Comparison of ENCODE assay signal across 1 cellular context in genomic region chr4:185318679-185319078, GRCh38.
TF ChIP-seq lines count a peak whose summit lies in the region.

No MANE protein-coding gene starts in this region.

TF ChIP-seq in HepG2, 621 proteins besides CTCF, POLR2A, EP300 and RAD21 (continued from another document and continues in another):
- no peak for TF ChIP-seq SYNCRIP (IDR thresholded peaks at IDR 0.05; ENCODE audit: insufficient read depth, low read depth, low read length)
- TF ChIP-seq ZNF446 (CRISPR knock-in tag; IDR thresholded peaks at IDR 0.05): no peak
- TF ChIP-seq SMARCE1 (IDR thresholded peaks at IDR 0.05; ENCODE audit: borderline replicate concordance): no peak
- no peak for TF ChIP-seq ZIK1 (CRISPR knock-in tag; IDR thresholded peaks at IDR 0.05; ENCODE audit: borderline replicate concordance, low read depth)
- peak; percentile 15 for TF ChIP-seq TBL1XR1 (IDR thresholded peaks at IDR 0.05; ENCODE audit: borderline replicate concordance, low read length, partially characterized antibody)
- no peak for TF ChIP-seq GRHL1 (CRISPR knock-in tag; conservative IDR thresholded peaks at IDR 0.05)
- TF ChIP-seq ARNT (IDR thresholded peaks at IDR 0.05): no peak
- no peak for TF ChIP-seq ZNF556 (CRISPR knock-in tag; IDR thresholded peaks at IDR 0.05; ENCODE audit: borderline replicate concordance)
- TF ChIP-seq NR0B2 (CRISPR knock-in tag; IDR thresholded peaks at IDR 0.05): no peak
- no peak for TF ChIP-seq CBX1 (IDR thresholded peaks at IDR 0.05; ENCODE audit: low read depth)
- no peak for TF ChIP-seq MED8 (CRISPR knock-in tag; IDR thresholded peaks at IDR 0.05; ENCODE audit: insufficient replicate concordance)
- no peak for TF ChIP-seq CCDC6 (CRISPR knock-in tag; IDR thresholded peaks at IDR 0.05)
- no peak for TF ChIP-seq ZNF839 (CRISPR knock-in tag; IDR thresholded peaks at IDR 0.05; ENCODE audit: borderline replicate concordance)
- TF ChIP-seq ZNF841 (CRISPR knock-in tag; IDR thresholded peaks at IDR 0.05; ENCODE audit: borderline replicate concordance): no peak
- TF ChIP-seq ZNF326 (CRISPR knock-in tag; IDR thresholded peaks at IDR 0.05; ENCODE audit: borderline replicate concordance): no peak
- TF ChIP-seq DZIP1 (CRISPR knock-in tag; IDR thresholded peaks at IDR 0.05): no peak
- TF ChIP-seq ARHGAP35 (CRISPR knock-in tag; IDR thresholded peaks at IDR 0.05; ENCODE audit: borderline replicate concordance): no peak
- no peak for TF ChIP-seq MLLT10 (CRISPR knock-in tag; IDR thresholded peaks at IDR 0.05)
- no peak for TF ChIP-seq JARID2 (CRISPR knock-in tag; IDR thresholded peaks at IDR 0.05; ENCODE audit: insufficient replicate concordance)
- TF ChIP-seq CREM (IDR thresholded peaks at IDR 0.05): no peak; the same call in 1 of the 2 replicates
- no peak for TF ChIP-seq CREM (CRISPR knock-in tag; IDR thresholded peaks at IDR 0.05)
- no peak for TF ChIP-seq ZBTB10 (CRISPR knock-in tag; IDR thresholded peaks at IDR 0.05; ENCODE audit: borderline replicate concordance)
- TF ChIP-seq TGIF2 (CRISPR knock-in tag; IDR thresholded peaks at IDR 0.05): no peak
- TF ChIP-seq SIN3A (IDR thresholded peaks at IDR 0.05; ENCODE audit: borderline replicate concordance, low read depth, low read length): no peak
- TF ChIP-seq RFXANK (CRISPR knock-in tag; IDR thresholded peaks at IDR 0.05): no peak
- no peak for TF ChIP-seq ZXDC (CRISPR knock-in tag; IDR thresholded peaks at IDR 0.05)
- TF ChIP-seq MAFF (IDR thresholded peaks at IDR 0.05; ENCODE audit: low read depth, low read length): peak; percentile 52; the same call in 1 of the 2 replicates
- no peak for TF ChIP-seq ZBTB40 (IDR thresholded peaks at IDR 0.05)
- no peak; the same call in 1 of the 2 replicates for TF ChIP-seq ZBTB40 (CRISPR knock-in tag; IDR thresholded peaks at IDR 0.05)
- no peak for TF ChIP-seq HIC2 (CRISPR knock-in tag; IDR thresholded peaks at IDR 0.05; ENCODE audit: low read depth)
- no peak for TF ChIP-seq ZNF317 (CRISPR knock-in tag; IDR thresholded peaks at IDR 0.05)
- no peak for TF ChIP-seq KLF12 (CRISPR knock-in tag; IDR thresholded peaks at IDR 0.05; ENCODE audit: borderline replicate concordance)
- no peak for TF ChIP-seq MAZ (IDR thresholded peaks at IDR 0.05; ENCODE audit: borderline replicate concordance, low read depth, low read length)
- no peak for TF ChIP-seq MAZ (CRISPR knock-in tag; IDR thresholded peaks at IDR 0.05; ENCODE audit: low read depth)
